10 cellular contexts compared by ENCODE assay signal in the genomic region with DNA sequence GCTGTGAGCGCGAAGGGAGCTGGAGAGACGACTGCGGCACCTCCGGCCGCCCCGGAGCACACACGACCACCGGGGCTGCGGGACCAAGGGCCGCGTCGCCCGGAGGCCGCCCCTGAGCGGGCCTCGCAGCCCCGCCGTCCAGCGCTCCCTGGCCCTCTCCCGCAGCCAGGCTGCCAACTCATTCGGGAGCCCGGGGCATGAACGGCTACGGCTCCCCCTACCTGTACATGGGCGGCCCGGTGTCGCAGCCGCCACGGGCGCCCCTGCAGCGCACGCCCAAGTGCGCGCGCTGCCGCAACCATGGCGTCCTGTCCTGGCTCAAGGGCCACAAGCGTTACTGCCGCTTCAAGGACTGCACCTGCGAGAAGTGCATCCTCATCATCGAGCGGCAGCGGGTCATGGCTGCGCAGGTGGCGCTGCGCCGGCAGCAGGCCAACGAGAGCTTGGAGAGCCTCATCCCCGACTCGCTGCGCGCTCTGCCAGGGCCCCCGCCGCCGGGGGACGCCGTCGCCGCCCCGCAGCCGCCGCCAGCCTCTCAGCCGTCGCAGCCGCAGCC. TPM values are rescaled to one million over a fixed set of nuclear protein-coding genes. Genes with fewer than 3 reads are reported as not detected.
DNase-seq lines count a peak whose midpoint lies in the region; ATAC-seq and TF ChIP-seq lines count a peak whose summit lies in the region.
"Had no signal": no experiment of that assay in that cellular context is flagged by ENCODE, and none has a peak within 500 bp of the region (broad histone marks: within the 10 kb centered on the region; RNA-seq: fewer than 3 reads in every experiment).

No MANE protein-coding gene starts in this region.

- H3K9me3 Mint-ChIP-seq in mesothelial cell of epicardium: no peaks in the 10 kb centered on the region

- H3K4me3 ChIP-seq in GM06990 (replicated peaks; ENCODE audit: low read depth, low read length): no peak overlapping the region
- H3K4me3 ChIP-seq in mammary epithelial cell (replicated peaks in 1 of 3; ENCODE audit: insufficient read depth in 1 of 3, low read depth in 2 of 3, low read length in 3 of 3): no peak overlapping the region
- no peak overlapping the region for H3K4me3 ChIP-seq in OCI-LY7 (ENCODE audit: low read depth, low read length, poor library complexity, severe bottlenecking)

- no peak overlapping the region for H3K27ac ChIP-seq in mammary epithelial cell (ENCODE audit: insufficient read depth, low read depth, low read length)
- no peak overlapping the region for H3K27ac ChIP-seq in OCI-LY7 (ENCODE audit: low read depth, low read length, poor library complexity, severe bottlenecking)

- no peak for TF ChIP-seq CTCF in GM06990 (IDR thresholded peaks at IDR 0.05; ENCODE audit: insufficient read depth, low read length, poor library complexity, severe bottlenecking)
- peak; percentile 14; the same call in 1 of the 2 replicates for TF ChIP-seq CTCF in LNCAP (IDR thresholded peaks at IDR 0.05)
- no peak for TF ChIP-seq CTCF in mammary epithelial cell (conservative IDR thresholded peaks at IDR 0.05 in 1 of 2, IDR thresholded peaks at IDR 0.05 in 1 of 2; ENCODE audit: extremely low read depth in 1 of 2, insufficient read depth in 1 of 2, low read depth in 1 of 2, low read length in 2 of 2)
- no peak for TF ChIP-seq CTCF in mesothelial cell of epicardium (IDR thresholded peaks at IDR 0.05; ENCODE audit: unreplicated experiment)
- TF ChIP-seq CTCF in OCI-LY7 (conservative IDR thresholded peaks at IDR 0.05; ENCODE audit: low read length): no peak

- peaks cover 94% of the 10 kb centered on the region for H3K27me3 Mint-ChIP-seq in mesothelial cell of epicardium (ENCODE audit: low read depth)

- ATAC-seq in HG03460 (IDR thresholded peaks at IDR 0.05; ENCODE audit: unreplicated experiment): no peak
- ATAC-seq in HG03280 (IDR thresholded peaks at IDR 0.05; ENCODE audit: unreplicated experiment): no peak

- H4K20me1 ChIP-seq in mammary epithelial cell (ENCODE audit: insufficient read depth, low read length) (no peaks in the 10 kb centered on the region), OCI-LY7 (ENCODE audit: insufficient read depth, low read length) (no peaks in the 10 kb centered on the region)

- H3K36me3 Mint-ChIP-seq in mesothelial cell of epicardium: no peaks in the 10 kb centered on the region

- H3K4me3 Mint-ChIP-seq in mesothelial cell of epicardium: peak overlapping the region; percentile 69

- H3K36me3 ChIP-seq in GM06990 (ENCODE audit: control insufficient read depth, insufficient read depth, low read length) (no peaks in the 10 kb centered on the region), mammary epithelial cell (ENCODE audit: insufficient read depth, low read length) (no peaks in the 10 kb centered on the region), OCI-LY7 (ENCODE audit: insufficient read depth, low read length) (no peaks in the 10 kb centered on the region)

- DNase-seq in GM06990 (ENCODE audit: extremely low read depth, insufficient read length) (peak; percentile 41), mammary epithelial cell (peak; percentile 24), mesothelial cell of epicardium (ENCODE audit: low spot score in 2 of 2, unreplicated experiment in 2 of 2) (peak in 1 of 2 experiments; percentile 65), T-helper 9 cell (no peak), OCI-LY7 (ENCODE audit: low spot score) (no peak)
- DNase-seq: NK-92 treated with Interleukin-12 subunit alpha and Interleukin-12 subunit beta, amount 100 ng/mL, for 24 hours had no signal

- H3K27ac Mint-ChIP-seq in mesothelial cell of epicardium: no peak overlapping the region

- in situ Hi-C loops in mammary epithelial cell (cut with MboI; ENCODE audit: low sequenced_read_pairs in 2 of 2): no loop called here

- no TSS peak for BruUV-seq in mammary epithelial cell (replicated peaks; lab: Mats Ljungman, UMichigan)
- no TSS peak for BruUV-seq in OCI-LY7 (replicated peaks; lab: Mats Ljungman, UMichigan)

- H3K4me1 Mint-ChIP-seq in mesothelial cell of epicardium: peaks cover 15% of the 10 kb centered on the region

- no peaks in the 10 kb centered on the region for H3K9me2 ChIP-seq in OCI-LY7 (ENCODE audit: insufficient read depth, low read length)

- H3K9ac ChIP-seq in mammary epithelial cell (ENCODE audit: insufficient read depth, low read length): no peak overlapping the region

- H3K27me3 ChIP-seq in GM06990 (replicated peaks; ENCODE audit: control insufficient read depth, insufficient read depth, low read length): peaks cover 7% of the 10 kb centered on the region
- peaks cover 75% of the 10 kb centered on the region for H3K27me3 ChIP-seq in mammary epithelial cell (ENCODE audit: insufficient read depth, low read length)

- intact Hi-C loops in mammary epithelial cell (cut with micrococcal nuclease) (no loop called here), OCI-LY7 (cut with micrococcal nuclease; ENCODE audit: unreplicated experiment) (no loop called here)

- H2AFZ ChIP-seq in mammary epithelial cell (ENCODE audit: low read depth, low read length): no peak overlapping the region
- H2AFZ ChIP-seq in OCI-LY7 (ENCODE audit: low read length): no peak overlapping the region

- CTCF ChIA-PET in mammary epithelial cell (lab: Charles Lee; ENCODE audit: low non-redundant PET) (no interaction called here), OCI-LY7 (lab: Charles Lee; ENCODE audit: unreplicated experiment) (no interaction called here)

- H3K4me1 ChIP-seq in mammary epithelial cell (ENCODE audit: insufficient read depth, low read length) (no peaks in the 10 kb centered on the region), OCI-LY7 (ENCODE audit: insufficient read depth, low read length, poor library complexity, severe bottlenecking) (no peaks in the 10 kb centered on the region)

- H3K4me2 ChIP-seq in mammary epithelial cell (ENCODE audit: insufficient read depth, low read depth, low read length) (peak overlapping the region; percentile 4), OCI-LY7 (ENCODE audit: low read length) (no peak overlapping the region)

- 9% methylated on average over 21 of the region's 66 CpGs for WGBS in mammary epithelial cell (ENCODE audit: low coverage, missing lambda C conversion rate)

- peaks cover 6% of the 10 kb centered on the region for H3K9me3 ChIP-seq in mammary epithelial cell (replicated peaks; ENCODE audit: insufficient read depth, low read length)
- no peaks in the 10 kb centered on the region for H3K9me3 ChIP-seq in OCI-LY7 (ENCODE audit: low read length)

- POLR2A ChIA-PET in OCI-LY7 (lab: Charles Lee): no interaction called here

- H3K79me2 ChIP-seq in mammary epithelial cell (ENCODE audit: insufficient read depth, low read length): no peaks in the 10 kb centered on the region
- no peaks in the 10 kb centered on the region for H3K79me2 ChIP-seq in OCI-LY7 (ENCODE audit: insufficient read depth, low read depth, low read length)

- dilution Hi-C loops in mammary epithelial cell (cut with HindIII; ENCODE audit: low sequenced_read_pairs): no loop called here

RNA-seq across cellular contexts. Expression of gene DMRT3, which starts 0.4 kb away (rescaled TPM):
- total RNA-seq in mammary epithelial cell (not detected), mesothelial cell of epicardium (2.1 to 3.3 TPM (median 2.5 TPM) in 3 replicates), OCI-LY7 (2022) (not detected in 2 replicates)
- polyA plus RNA-seq in mammary epithelial cell: not detected
- polyA minus RNA-seq in mammary epithelial cell: not detected
- not detected in 2 replicates for total RNA-seq in OCI-LY7 (2014; rRNA removed; shearing (Covaris generic))
- total RNA-seq: renal cortical epithelial cell had no signal

Comparison
In these comparisons a context has a peak if more than half of its experiments do, and no peak if none do; other contexts are left out.
1. DNase-seq: peak in GM06990 (single experiment) and mammary epithelial cell (single experiment); none in T-helper 9 cell (single experiment) and OCI-LY7 (single experiment).